ENCODE assay signal across 8 cellular contexts in genomic region chr17:16395887-16396286, GRCh38. TPM values are rescaled to one million over a fixed set of nuclear protein-coding genes. Genes with fewer than 3 reads are reported as not detected.
A peak's percentile ranks its signal among the peaks of the same experiment; 100 is the strongest.
DNase-seq lines count a peak whose midpoint lies in the region; ATAC-seq, FAIRE-seq and TF ChIP-seq lines count a peak whose summit lies in the region.
"Not testable (repeated sequence)": the region's sequence is repeated elsewhere in the genome, so short reads cannot be mapped to it uniquely, and the experiment has no call there.
"Had no signal": no experiment of that assay in that cellular context is flagged by ENCODE, and none has a peak within 500 bp of the region (broad histone marks: within the 10 kb centered on the region; RNA-seq: fewer than 3 reads in every experiment).

No MANE protein-coding gene starts in this region.

- 80% methylated on average over 4 of the region's 4 CpGs for WGBS in mesenchymal stem cell

- not testable (repeated sequence) for H3K14ac ChIP-seq in mesenchymal stem cell (ENCODE audit: low read length in 2 of 2)

- H3K9me3 Mint-ChIP-seq in astrocyte (ENCODE audit: unreplicated experiment), result not testable (repeated sequence)

- not testable (repeated sequence) for H3K27me3 ChIP-seq in OCI-LY1 (ENCODE audit: insufficient read depth, low read length); astrocyte (ENCODE audit: insufficient read depth, low read length); dorsolateral prefrontal cortex; mesenchymal stem cell (ENCODE audit: control insufficient read depth in 1 of 2, insufficient read depth in 1 of 2, low read length in 2 of 2); parathyroid adenoma (ENCODE audit: control insufficient read depth, insufficient read depth, low read length)

- not testable (repeated sequence) for H3K79me2 ChIP-seq in OCI-LY1 (ENCODE audit: insufficient read depth, low read length); astrocyte (ENCODE audit: insufficient read depth, low read length); parathyroid adenoma

- not testable (repeated sequence) for H3K79me1 ChIP-seq in mesenchymal stem cell (replicated peaks; ENCODE audit: low read length, poor library complexity, severe bottlenecking)

- intact Hi-C loops in dorsolateral prefrontal cortex (cut with DNase I); left cardiac atrium (cut with DNase I): not testable (repeated sequence)

- H3K23ac ChIP-seq in mesenchymal stem cell (ENCODE audit: low read length in 2 of 2), result not testable (repeated sequence)

- H3K27ac Mint-ChIP-seq in astrocyte (ENCODE audit: unreplicated experiment), result peak overlapping the region; percentile 41

- peaks cover 37% of the 10 kb centered on the region for H3K4me1 ChIP-seq in OCI-LY1 (ENCODE audit: insufficient read depth, low read length, severe bottlenecking)
- not testable (repeated sequence) for H3K4me1 ChIP-seq in astrocyte (ENCODE audit: insufficient read depth, low read length); mesenchymal stem cell (ENCODE audit: control insufficient read depth, insufficient read depth, low read depth, low read length)
- peaks cover 40% of the 10 kb centered on the region for H3K4me1 ChIP-seq in parathyroid adenoma

- H3K18ac ChIP-seq in mesenchymal stem cell (ENCODE audit: low read depth in 1 of 2, low read length in 2 of 2), result not testable (repeated sequence)

- H3K4me1 Mint-ChIP-seq in astrocyte (ENCODE audit: low read depth, unreplicated experiment), result peaks cover 14% of the 10 kb centered on the region

- H3K9me3 ChIP-seq in OCI-LY1 (ENCODE audit: low read length); astrocyte (ENCODE audit: insufficient read depth, low read depth, low read length); mesenchymal stem cell (ENCODE audit: control insufficient read depth, low read length); parathyroid adenoma (ENCODE audit: control insufficient read depth, low read length): not testable (repeated sequence)

- H3K4me2 ChIP-seq in OCI-LY1 (ENCODE audit: low read length); astrocyte (ENCODE audit: low read length); mesenchymal stem cell (ENCODE audit: low read length, poor library complexity, severe bottlenecking); parathyroid adenoma (ENCODE audit: low read length): not testable (repeated sequence)

- not testable (repeated sequence) for H3K9me2 ChIP-seq in OCI-LY1 (ENCODE audit: low read depth, low read length)

- not testable (repeated sequence) for H2BK120ac ChIP-seq in mesenchymal stem cell (ENCODE audit: low read depth, low read length)

- not testable (repeated sequence) for H3F3A ChIP-seq in OCI-LY1 (ENCODE audit: insufficient read depth, low read length)

- not testable (repeated sequence) for DNase-seq in astrocyte (ENCODE audit: low read depth); left cardiac atrium; mesenchymal stem cell
- DNase-seq in dorsolateral prefrontal cortex, result peak in 1 of 10 donors; percentile 76

- H3K4ac ChIP-seq in mesenchymal stem cell (ENCODE audit: low read depth in 1 of 2, low read length in 2 of 2), result not testable (repeated sequence)

- H3K27me3 Mint-ChIP-seq in astrocyte (ENCODE audit: low read depth, unreplicated experiment), result not testable (repeated sequence)

- H3K9ac ChIP-seq in OCI-LY1 (ENCODE audit: low read length); astrocyte (ENCODE audit: low read length); parathyroid adenoma: not testable (repeated sequence)
- H3K9ac ChIP-seq in mesenchymal stem cell (ENCODE audit: low read length), result peak overlapping the region; percentile 73

- H3K27ac ChIP-seq in OCI-LY1 (ENCODE audit: low read depth, low read length, poor library complexity, severe bottlenecking), result peak overlapping the region; percentile 95
- not testable (repeated sequence) for H3K27ac ChIP-seq in astrocyte (ENCODE audit: low read depth, low read length); mesenchymal stem cell (ENCODE audit: low read length, poor library complexity, severe bottlenecking)
- H3K27ac ChIP-seq in dorsolateral prefrontal cortex, result peak overlapping the region in 56 of 59 donors; percentile 18 to 91 (median 73)
- peak overlapping the region; percentile 96 for H3K27ac ChIP-seq in parathyroid adenoma
- peak overlapping the region; percentile 27 for H3K27ac ChIP-seq in temporal lobe (ENCODE audit: low read depth, low read length)

- H4K20me1 ChIP-seq in OCI-LY1 (ENCODE audit: insufficient read depth, low read length); astrocyte (ENCODE audit: insufficient read depth, low read length): not testable (repeated sequence)

- not testable (repeated sequence) for H2BK15ac ChIP-seq in mesenchymal stem cell (ENCODE audit: low read depth, poor library complexity, severe bottlenecking)

- not testable (repeated sequence) for H4K91ac ChIP-seq in mesenchymal stem cell (ENCODE audit: low read length)

- not testable (repeated sequence) for H3K4me3 ChIP-seq in OCI-LY1 (ENCODE audit: low read depth, low read length, poor library complexity, severe bottlenecking); astrocyte (ENCODE audit: insufficient read depth, low read depth, low read length); dorsolateral prefrontal cortex; mesenchymal stem cell (ENCODE audit: insufficient read depth in 1 of 2, low read depth in 1 of 2, low read length in 2 of 2); parathyroid adenoma (ENCODE audit: low read depth, low read length)

- H3K4me3 Mint-ChIP-seq in astrocyte (ENCODE audit: unreplicated experiment), result not testable (repeated sequence)

- H4K8ac ChIP-seq in mesenchymal stem cell (ENCODE audit: low read length), result not testable (repeated sequence)

- peak; percentile 83 to 86 for ATAC-seq in left cardiac atrium

- H3K36me3 Mint-ChIP-seq in astrocyte (ENCODE audit: low read depth, unreplicated experiment), result not testable (repeated sequence)

- FAIRE-seq in astrocyte (lab: Jason Lieb, UNC), result not testable (repeated sequence)

- not testable (repeated sequence) for H2AFZ ChIP-seq in OCI-LY1 (ENCODE audit: low read length); astrocyte (ENCODE audit: low read depth, low read length); mesenchymal stem cell (ENCODE audit: low read depth, low read length)
- H2AFZ ChIP-seq in parathyroid adenoma, result peak overlapping the region; percentile 65

- not testable (repeated sequence) for H3K36me3 ChIP-seq in OCI-LY1 (ENCODE audit: insufficient read depth, low read length); astrocyte (ENCODE audit: insufficient read depth, low read length); mesenchymal stem cell (ENCODE audit: control insufficient read depth in 1 of 2, insufficient read depth in 2 of 2, low read depth in 1 of 2, low read length in 2 of 2); parathyroid adenoma (ENCODE audit: control insufficient read depth, insufficient read depth, low read length)

- H2BK5ac ChIP-seq in mesenchymal stem cell (ENCODE audit: low read depth, low read length, poor library complexity, severe bottlenecking), result not testable (repeated sequence)

- H2BK12ac ChIP-seq in mesenchymal stem cell (ENCODE audit: low read length in 2 of 2), result not testable (repeated sequence)

- not testable (repeated sequence) for H2AK5ac ChIP-seq in mesenchymal stem cell (ENCODE audit: low read length, severe bottlenecking)

- not testable (repeated sequence) for TF ChIP-seq CTCF in OCI-LY1 (IDR thresholded peaks at IDR 0.05; ENCODE audit: low read length); astrocyte (IDR thresholded peaks at IDR 0.05; ENCODE audit: insufficient read depth, low read depth, low read length); dorsolateral prefrontal cortex (IDR thresholded peaks at IDR 0.05 in 54 of 56, conservative IDR thresholded peaks at IDR 0.05 in 2 of 56; ENCODE audit: low read depth in 1 of 56, partially characterized antibody in 56 of 56); parathyroid adenoma (IDR thresholded peaks at IDR 0.05)

RNA-seq across cellular contexts. Expression of gene UBB, which starts 15.0 kb away (rescaled TPM):
- total RNA-seq in astrocyte, result 1,755 and 1,783 TPM in 2 replicates
- 1,000 to 10,000 TPM in 119 of 120 experiments, 100 to 1,000 TPM in 1; 963 to 2,431 (median 1,830) TPM for total RNA-seq in dorsolateral prefrontal cortex
- total RNA-seq in left cardiac atrium, result 1,000 to 10,000 TPM; 1,163 to 1,195 TPM
- 2,793 TPM for polyA plus RNA-seq in mesenchymal stem cell (2013, experiment 1 of 2)
- 2,890 TPM for polyA plus RNA-seq in mesenchymal stem cell (2013, experiment 2 of 2)
- total RNA-seq in temporal lobe, result 777 TPM

RNA-seq across cellular contexts. Expression of gene TRPV2, which starts 19.5 kb away (rescaled TPM):
- total RNA-seq in astrocyte, result 0.50 and 0.86 TPM in 2 replicates
- 10 to 100 TPM in 114 of 120 experiments, 1 to 10 TPM in 6; 7.6 to 32.7 (median 16.2) TPM for total RNA-seq in dorsolateral prefrontal cortex
- total RNA-seq in left cardiac atrium, result 10 to 100 TPM; 14.3 to 21.1 TPM
- polyA plus RNA-seq in mesenchymal stem cell (2013, experiment 1 of 2), result 116 TPM
- polyA plus RNA-seq in mesenchymal stem cell (2013, experiment 2 of 2), result 113 TPM
- total RNA-seq in temporal lobe, result 0.98 TPM

RNA-seq across cellular contexts. Expression of gene CENPV, which starts 42.6 kb away (rescaled TPM):
- 25.1 and 38.8 TPM in 2 replicates for total RNA-seq in astrocyte
- 10 to 100 TPM; 24.6 to 89.3 (median 51.6) TPM for total RNA-seq in dorsolateral prefrontal cortex
- 10 to 100 TPM; 14.4 to 19.8 TPM for total RNA-seq in left cardiac atrium
- 35.4 TPM for polyA plus RNA-seq in mesenchymal stem cell (2013, experiment 1 of 2)
- 35.7 TPM for polyA plus RNA-seq in mesenchymal stem cell (2013, experiment 2 of 2)
- total RNA-seq in temporal lobe, result 73.8 TPM
- total RNA-seq: PC-3 had no signal
